ENCODE assay signal across 17 cellular contexts in genomic region chr5:178564386-178564785, GRCh38.
A peak's percentile ranks its signal among the peaks of the same experiment; 100 is the strongest.
DNase-seq lines count a peak whose midpoint lies in the region; ATAC-seq, FAIRE-seq and TF ChIP-seq lines count a peak whose summit lies in the region.
"Had no signal": no experiment of that assay in that cellular context is flagged by ENCODE, and none has a peak within 500 bp of the region (broad histone marks: within the 10 kb centered on the region; RNA-seq: fewer than 3 reads in every experiment).

No MANE protein-coding gene starts in this region.

- no peaks in the 10 kb centered on the region for H3K9me3 ChIP-seq in HUES48 (ENCODE audit: control insufficient read depth, insufficient read depth, low read length)
- H3K9me3 ChIP-seq in iPS-20b (ENCODE audit: insufficient read depth, low read depth, low read length), result no peaks in the 10 kb centered on the region
- no peaks in the 10 kb centered on the region for H3K9me3 ChIP-seq in effector memory CD4-positive, alpha-beta T cell (ENCODE audit: control insufficient read depth, low read length)

- DNase-seq in effector memory CD4-positive, alpha-beta T cell, result no peak
- DNase-seq in brain microvascular endothelial cell, result no peak
- DNase-seq: CD4-positive, CD25-positive, alpha-beta regulatory T cell; DMS79; MV-4-11; NCI-H1417; NCI-H1694 treated with DMSO at 0.1 percent for 48 hours; NCI-H446 treated with DMSO at 0.1 percent for 48 hours; NCI-H526 treated with DMSO at 0.1 percent for 48 hours; PC-3; SHP77 had no signal

- H3K27me3 ChIP-seq in HUES48 (ENCODE audit: control insufficient read depth, insufficient read depth, low read length) (no peaks in the 10 kb centered on the region), iPS-20b (ENCODE audit: insufficient read depth, low read length) (no peaks in the 10 kb centered on the region), brain microvascular endothelial cell (replicated peaks) (no peaks in the 10 kb centered on the region)
- H3K27me3 ChIP-seq in effector memory CD4-positive, alpha-beta T cell (replicated peaks; ENCODE audit: control insufficient read depth, insufficient read depth, low read length, poor library complexity, severe bottlenecking), result no peaks in the 10 kb centered on the region

- peak overlapping the region; percentile 9; the same call in 1 of the 2 replicates for H3K4me3 ChIP-seq in HUES48 (ENCODE audit: low read depth, low read length)
- peak overlapping the region; percentile 54 for H3K4me3 ChIP-seq in iPS-20b (ENCODE audit: low read length)
- no peak overlapping the region for H3K4me3 ChIP-seq in effector memory CD4-positive, alpha-beta T cell (ENCODE audit: insufficient read depth, low read depth, low read length, poor library complexity, severe bottlenecking)
- H3K4me3 ChIP-seq in brain microvascular endothelial cell (ENCODE audit: low read depth, low read length), result no peak overlapping the region

- FAIRE-seq in endometrium (lab: Jason Lieb, UNC), result peak; percentile 62

- H3K4me1 ChIP-seq in HUES48 (ENCODE audit: control insufficient read depth, insufficient read depth, low read length) (peaks cover 34% of the 10 kb centered on the region), iPS-20b (ENCODE audit: insufficient read depth, low read length) (peaks cover 33% of the 10 kb centered on the region; the same call in 1 of the 2 replicates)
- no peaks in the 10 kb centered on the region for H3K4me1 ChIP-seq in effector memory CD4-positive, alpha-beta T cell (ENCODE audit: control insufficient read depth, insufficient read depth, low read length, poor library complexity, severe bottlenecking)

- in situ Hi-C loops in brain microvascular endothelial cell (cut with HindIII; ENCODE audit: low pct_ligation_motif_present, low sequenced_read_pairs), result no loop called here

- TF ChIP-seq CTCF in brain microvascular endothelial cell (IDR thresholded peaks at IDR 0.05; ENCODE audit: low read depth, low read length, missing control alignments), result no peak

- no peak for ATAC-seq in GM19351 (IDR thresholded peaks at IDR 0.05; ENCODE audit: unreplicated experiment)
- no peak for ATAC-seq in GM18520 (IDR thresholded peaks at IDR 0.05; ENCODE audit: unreplicated experiment)
- ATAC-seq: HCT116, PC-3 had no signal

- H3K27ac ChIP-seq in HUES48 (ENCODE audit: low read depth, low read length), result peak overlapping the region; percentile 73
- no peak overlapping the region for H3K27ac ChIP-seq in iPS-20b (ENCODE audit: low read length)
- no peak overlapping the region for H3K27ac ChIP-seq in effector memory CD4-positive, alpha-beta T cell (ENCODE audit: insufficient read depth, low read length, poor library complexity, severe bottlenecking)
- H3K27ac ChIP-seq in brain microvascular endothelial cell, result no peak overlapping the region

- H3K9ac ChIP-seq in HUES48 (ENCODE audit: low read depth, low read length), result no peak overlapping the region
- H3K9ac ChIP-seq in iPS-20b (ENCODE audit: low read depth, low read length), result peak overlapping the region; percentile 53; the same call in 1 of the 2 replicates

- H3K36me3 ChIP-seq in HUES48 (ENCODE audit: control insufficient read depth, insufficient read depth, low read length) (no peaks in the 10 kb centered on the region), iPS-20b (ENCODE audit: insufficient read depth, low read depth, low read length) (no peaks in the 10 kb centered on the region), brain microvascular endothelial cell (replicated peaks) (no peaks in the 10 kb centered on the region)
- H3K36me3 ChIP-seq in effector memory CD4-positive, alpha-beta T cell (ENCODE audit: control insufficient read depth, insufficient read depth, low read length), result no peaks in the 10 kb centered on the region

Comparison
In these comparisons a context has a peak if more than half of its experiments do, and no peak if none do; other contexts are left out.
1. H3K4me3 ChIP-seq: peak in HUES48 (single experiment) and iPS-20b (single experiment); none in effector memory CD4-positive, alpha-beta T cell (single experiment) and brain microvascular endothelial cell (single experiment).